ENCODE assay signal across 8 cellular contexts in the genomic region with DNA sequence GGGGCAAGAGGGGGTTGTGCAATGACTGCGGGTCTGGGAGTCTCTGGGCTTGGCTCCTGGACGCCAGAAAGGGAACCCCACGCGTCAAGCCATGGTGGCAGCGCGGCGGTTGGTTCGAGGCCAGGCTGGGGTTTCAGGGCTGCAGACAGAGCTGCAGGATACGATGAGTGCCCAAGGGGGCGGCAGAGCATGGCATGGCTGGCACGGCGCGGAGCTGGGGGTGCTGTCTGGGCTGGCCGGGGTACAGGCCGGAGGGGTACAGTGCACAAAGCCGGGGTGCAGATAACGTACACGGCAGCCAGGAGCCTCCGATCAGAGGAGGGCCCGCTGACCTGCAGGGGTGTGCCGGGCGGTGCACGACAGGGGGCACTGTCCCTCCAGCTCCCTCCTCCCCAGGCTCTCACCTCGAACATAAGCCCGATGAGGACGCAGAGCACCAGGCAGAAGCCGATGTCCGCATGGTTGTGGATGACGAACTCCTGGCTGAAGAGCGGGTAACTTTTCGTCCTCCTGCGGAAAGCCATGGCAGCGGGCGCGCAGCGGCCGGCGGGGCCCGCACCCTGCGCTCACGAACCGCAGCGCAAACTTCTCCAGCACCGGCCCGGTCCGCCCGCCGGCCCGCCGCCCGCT. TPM values are rescaled to one million over a fixed set of nuclear protein-coding genes. Genes with fewer than 3 reads are reported as not detected.
DNase-seq lines count a peak whose midpoint lies in the region; ATAC-seq and TF ChIP-seq lines count a peak whose summit lies in the region.

No MANE protein-coding gene starts in this region.

- CTCF ChIA-PET in A673 (lab: Charles Lee), result interaction anchor here (1.0 to 1.1 kb wide), 2 partner anchors 21 to 87 kb away, joined by 3 read pairs; no protein-coding TSS in a partner anchor

- POLR2A ChIA-PET in A673 (lab: Charles Lee; ENCODE audit: low non-redundant PET), result interaction anchor here (0.6 kb wide), 1 partner anchor 27 kb away, joined by 22 read pairs; no protein-coding TSS in a partner anchor

- no peaks in the 10 kb centered on the region for H3K36me3 ChIP-seq in A673 (ENCODE audit: insufficient read depth, low read length, poor library complexity, severe bottlenecking)

- peak; percentile 64 for ATAC-seq in HG02885 (IDR thresholded peaks at IDR 0.05; ENCODE audit: poor library complexity, unreplicated experiment)
- peak; percentile 68 for ATAC-seq in memory B cell (ENCODE audit: low read depth)

- intact Hi-C loops in A673 (cut with micrococcal nuclease; ENCODE audit: unreplicated experiment) (no loop called here), dorsolateral prefrontal cortex (cut with DNase I) (loop anchor here (2.0 to 10.0 kb wide), 4 partner anchors 59 to 156 kb away; a partner anchor contains a TSS)

- H3K4me3 ChIP-seq in A673 (ENCODE audit: low read depth, low read length, poor library complexity, severe bottlenecking) (peak overlapping the region; percentile 80), dorsolateral prefrontal cortex (peak overlapping the region; percentile 53 to 97 (median 85))

- H3K36me3 Mint-ChIP-seq in memory B cell, result peaks cover 7% of the 10 kb centered on the region

- no peaks in the 10 kb centered on the region for H3K27me3 Mint-ChIP-seq in memory B cell

- H3K27ac Mint-ChIP-seq in memory B cell, result peak overlapping the region; percentile 89

- peak; percentile 56 for TF ChIP-seq CTCF in A673 (conservative IDR thresholded peaks at IDR 0.05; ENCODE audit: low read depth, low read length)
- peak; percentile 72 for TF ChIP-seq CTCF in GM13976 (IDR thresholded peaks at IDR 0.05; ENCODE audit: borderline replicate concordance, control extremely low read depth, extremely low read depth, insufficient read depth, missing control alignments)
- peak in 52 of 56 donors; percentile 5 to 69 (median 48) for TF ChIP-seq CTCF in dorsolateral prefrontal cortex (IDR thresholded peaks at IDR 0.05 in 54 of 56, conservative IDR thresholded peaks at IDR 0.05 in 2 of 56; ENCODE audit: low read depth in 1 of 56, partially characterized antibody in 56 of 56)

- BruUV-seq in A673 (replicated peaks; lab: Mats Ljungman, UMichigan), result no TSS peak

- H3K9me3 Mint-ChIP-seq in memory B cell, result no peaks in the 10 kb centered on the region

- in situ Hi-C loops in GM13976 (cut with MboI; ENCODE audit: low sequenced_read_pairs, unreplicated experiment), result no loop called here

- H3K27me3 ChIP-seq in A673 (replicated peaks; ENCODE audit: insufficient read depth, low read depth, low read length, poor library complexity) (no peaks in the 10 kb centered on the region), dorsolateral prefrontal cortex (no peaks in the 10 kb centered on the region)

- H3K4me1 ChIP-seq in A673 (ENCODE audit: insufficient read depth, low read length, poor library complexity, severe bottlenecking), result peaks cover 3% of the 10 kb centered on the region

- H3K4me1 Mint-ChIP-seq in memory B cell, result peaks cover 30% of the 10 kb centered on the region

- H3K27ac ChIP-seq in A673 (ENCODE audit: low read depth, low read length, poor library complexity, severe bottlenecking) (no peak overlapping the region), dorsolateral prefrontal cortex (peak overlapping the region in 53 of 59 donors; percentile 2 to 98 (median 70))

- DNase-seq in A673 (ENCODE audit: low spot score) (peak; percentile 74), GM13976 (ENCODE audit: low spot score) (peak; percentile 86), NCI-H2227 (lab: John Stamatoyannopoulos, UW; ENCODE audit: unreplicated experiment) (peak; percentile 63), dorsolateral prefrontal cortex (peak in 9 of 10 donors; percentile 24 to 63 (median 42)), memory B cell (ENCODE audit: low spot score in 2 of 2) (peak; percentile 64 to 67)
- peak; percentile 21 to 38 for DNase-seq in activated CD4-positive, alpha-beta T cell treated with anti-CD3 and anti-CD28 coated beads for 24 hours (ENCODE audit: low read depth in 2 of 2)
- peak; percentile 37 to 55 for DNase-seq in stimulated activated CD8-positive, alpha-beta memory T cell treated with anti-CD3 and anti-CD28 coated beads, Interleukin-15, amount 100 ng/mL, for 48 hours (ENCODE audit: low read depth in 2 of 2)

- H3K9me3 ChIP-seq in A673 (ENCODE audit: low read depth, low read length, poor library complexity, severe bottlenecking), result no peaks in the 10 kb centered on the region

- H3K4me3 Mint-ChIP-seq in memory B cell, result peak overlapping the region; percentile 88

RNA-seq across cellular contexts. Expression of a gene that starts 0.4 kb away (rescaled TPM):
- total RNA-seq in A673 (2021), result 20.9 and 21.9 TPM in 2 replicates
- total RNA-seq in dorsolateral prefrontal cortex, result 1 to 10 TPM; 2.9 to 8.9 (median 5.2) TPM

Comparison
In these comparisons a context has a peak if more than half of its experiments do, and no peak if none do; other contexts are left out.
1. DNase-seq: peak in every context shown above with its lines; median percentile 86 in GM13976; 74 in A673; 66 in memory B cell; 63 in NCI-H2227; 46 in stimulated activated CD8-positive, alpha-beta memory T cell treated with anti-CD3 and anti-CD28 coated beads, Interleukin-15, amount 100 ng/mL, for 48 hours; 42 in dorsolateral prefrontal cortex; 30 in activated CD4-positive, alpha-beta T cell treated with anti-CD3 and anti-CD28 coated beads for 24 hours.